In genomic region chrX:134373736-134374135, GRCh38 we compare ENCODE assay signal across 8 cellular contexts. TPM values are rescaled to one million over a fixed set of nuclear protein-coding genes. Genes with fewer than 3 reads are reported as not detected.
A peak's percentile ranks its signal among the peaks of the same experiment; 100 is the strongest.
DNase-seq lines count a peak whose midpoint lies in the region; ATAC-seq and TF ChIP-seq lines count a peak whose summit lies in the region.

No MANE protein-coding gene starts in this region.

- TF ChIP-seq CTCF in DOHH2 (IDR thresholded peaks at IDR 0.05; ENCODE audit: low read depth, low read length, poor library complexity, severe bottlenecking): no peak
- TF ChIP-seq CTCF in OCI-LY1 (IDR thresholded peaks at IDR 0.05; ENCODE audit: low read length): no peak
- TF ChIP-seq CTCF in endothelial cell (IDR thresholded peaks at IDR 0.05; ENCODE audit: unreplicated experiment): no peak
- TF ChIP-seq CTCF in osteocyte (IDR thresholded peaks at IDR 0.05): no peak

- H3K36me3 Mint-ChIP-seq in endothelial cell (ENCODE audit: low read depth, unreplicated experiment) (no peaks in the 10 kb centered on the region), osteocyte (ENCODE audit: unreplicated experiment) (peaks cover 2% of the 10 kb centered on the region)

- ATAC-seq in GM21723 (IDR thresholded peaks at IDR 0.05; ENCODE audit: unreplicated experiment) (no peak), HG02852 (IDR thresholded peaks at IDR 0.05; ENCODE audit: unreplicated experiment) (no peak)

- H3F3A ChIP-seq in DOHH2 (ENCODE audit: control insufficient read depth, insufficient read depth) (peaks cover 11% of the 10 kb centered on the region), OCI-LY1 (ENCODE audit: insufficient read depth, low read length) (no peaks in the 10 kb centered on the region)

- H3K4me1 ChIP-seq in DOHH2 (ENCODE audit: control insufficient read depth, low read length) (peaks cover 59% of the 10 kb centered on the region), OCI-LY1 (ENCODE audit: insufficient read depth, low read length, severe bottlenecking) (peaks cover 43% of the 10 kb centered on the region)

- H3K9me3 ChIP-seq in DOHH2 (ENCODE audit: control insufficient read depth, insufficient read depth, low read length) (no peaks in the 10 kb centered on the region), OCI-LY1 (ENCODE audit: low read length) (no peaks in the 10 kb centered on the region)

- H2AFZ ChIP-seq in OCI-LY1 (ENCODE audit: low read length): no peak overlapping the region

- H3K4me3 ChIP-seq in DOHH2 (ENCODE audit: low read length) (peak overlapping the region; percentile 87), OCI-LY1 (ENCODE audit: low read depth, low read length, poor library complexity, severe bottlenecking) (peak overlapping the region; percentile 96)

- H3K9me3 Mint-ChIP-seq in endothelial cell (ENCODE audit: unreplicated experiment) (no peaks in the 10 kb centered on the region), osteocyte (ENCODE audit: unreplicated experiment) (no peaks in the 10 kb centered on the region)

- H3K9me2 ChIP-seq in DOHH2 (replicated peaks; ENCODE audit: control insufficient read depth, low read length) (no peaks in the 10 kb centered on the region), OCI-LY1 (ENCODE audit: low read depth, low read length) (no peaks in the 10 kb centered on the region)

- H3K27ac ChIP-seq in DOHH2 (ENCODE audit: low read depth, low read length): peak overlapping the region; percentile 92
- H3K27ac ChIP-seq in OCI-LY1 (ENCODE audit: low read depth, low read length, poor library complexity, severe bottlenecking): peak overlapping the region; percentile 95

- H3K27me3 ChIP-seq in DOHH2 (ENCODE audit: control insufficient read depth, low read length): no peaks in the 10 kb centered on the region
- no peaks in the 10 kb centered on the region for H3K27me3 ChIP-seq in OCI-LY1 (ENCODE audit: insufficient read depth, low read length)

- H3K36me3 ChIP-seq in DOHH2 (ENCODE audit: control insufficient read depth, low read length) (peaks cover 24% of the 10 kb centered on the region), OCI-LY1 (ENCODE audit: insufficient read depth, low read length) (peaks cover 8% of the 10 kb centered on the region)

- H4K20me1 ChIP-seq in DOHH2 (ENCODE audit: control insufficient read depth, insufficient read depth, low read depth, low read length) (peaks cover 2% of the 10 kb centered on the region; the same call in 1 of the 2 replicates), OCI-LY1 (ENCODE audit: insufficient read depth, low read length) (no peaks in the 10 kb centered on the region)

- DNase-seq in endothelial cell (ENCODE audit: low spot score): no peak
- no peak for DNase-seq in osteocyte (ENCODE audit: extremely low spot score, unreplicated experiment)
- no peak for DNase-seq in NK-92 (lab: John Stamatoyannopoulos, UW; ENCODE audit: unreplicated experiment)
- no peak for DNase-seq in activated gamma-delta T cell treated with Interleukin-2 at 50 U/mL for 16 hours

- H3K27me3 Mint-ChIP-seq in endothelial cell (ENCODE audit: unreplicated experiment): peaks cover 3% of the 10 kb centered on the region
- H3K27me3 Mint-ChIP-seq in osteocyte (ENCODE audit: unreplicated experiment): no peaks in the 10 kb centered on the region

- H3K79me2 ChIP-seq in DOHH2 (ENCODE audit: control insufficient read depth, low read length) (peaks cover 57% of the 10 kb centered on the region), OCI-LY1 (ENCODE audit: insufficient read depth, low read length) (peaks cover 51% of the 10 kb centered on the region)

- H3K27ac Mint-ChIP-seq in endothelial cell (ENCODE audit: unreplicated experiment) (peak overlapping the region; percentile 95), osteocyte (ENCODE audit: unreplicated experiment) (peak overlapping the region; percentile 95)

- no peaks in the 10 kb centered on the region for H3K4me1 Mint-ChIP-seq in endothelial cell (ENCODE audit: unreplicated experiment)
- H3K4me1 Mint-ChIP-seq in osteocyte (ENCODE audit: unreplicated experiment): peaks cover 14% of the 10 kb centered on the region

- H3K9ac ChIP-seq in OCI-LY1 (ENCODE audit: low read length): peak overlapping the region; percentile 99

- H3K4me2 ChIP-seq in DOHH2 (ENCODE audit: low read length) (peak overlapping the region; percentile 79), OCI-LY1 (ENCODE audit: low read length) (peak overlapping the region; percentile 81)

- H3K4me3 Mint-ChIP-seq in endothelial cell (ENCODE audit: unreplicated experiment): peak overlapping the region; percentile 97
- peak overlapping the region; percentile 89 for H3K4me3 Mint-ChIP-seq in osteocyte (ENCODE audit: unreplicated experiment)

RNA-seq across cellular contexts. Expression of gene PHF6, which starts 0.6 kb away (rescaled TPM):
- total RNA-seq in endothelial cell (ENCODE audit: unreplicated experiment) (50.0 TPM), osteocyte (36.2 and 38.9 TPM in 2 replicates)
